8 cellular contexts compared by ENCODE assay signal in the genomic region with DNA sequence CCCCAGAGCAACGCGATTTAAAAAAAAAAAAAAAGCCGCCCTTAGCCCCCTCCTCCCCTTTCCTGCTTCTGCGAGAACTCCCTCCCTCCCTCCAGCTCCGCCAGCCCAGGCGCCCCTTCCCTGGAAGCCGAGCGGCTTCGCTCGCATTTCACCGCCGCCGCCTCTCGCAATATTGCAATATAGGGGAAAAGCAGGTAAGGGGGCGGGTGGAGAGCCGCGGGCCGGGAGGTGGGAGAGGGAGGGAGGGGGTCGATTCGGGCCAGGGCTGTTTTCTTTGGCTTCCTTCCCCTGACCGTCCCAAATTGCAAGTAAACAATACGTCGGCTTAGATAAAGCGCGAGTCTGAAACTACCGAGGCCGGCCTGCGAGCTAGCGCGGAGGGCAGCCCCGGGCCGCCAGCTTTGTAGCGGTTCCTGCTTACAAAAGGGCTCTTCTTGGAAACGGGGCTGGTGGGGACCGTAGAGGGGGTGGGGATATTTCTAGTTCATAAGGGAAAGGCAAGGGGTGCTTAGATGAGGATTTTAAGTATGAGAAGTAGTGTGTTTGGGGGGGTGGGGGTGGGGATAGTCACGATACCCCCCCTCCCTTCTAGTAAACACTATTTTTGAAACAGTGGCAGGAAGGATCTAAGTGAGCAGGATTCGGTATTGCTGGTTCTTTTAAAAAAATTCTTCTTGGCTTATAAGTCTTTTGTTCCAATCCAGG. TPM values are rescaled to one million over a fixed set of nuclear protein-coding genes. Genes with fewer than 3 reads are reported as not detected.
DNase-seq lines count a peak whose midpoint lies in the region; ATAC-seq and TF ChIP-seq lines count a peak whose summit lies in the region.

No MANE protein-coding gene starts in this region.

- no peaks in the 10 kb centered on the region for H3K9me3 ChIP-seq in A673 (ENCODE audit: low read depth, low read length, poor library complexity, severe bottlenecking)
- no peaks in the 10 kb centered on the region for H3K9me3 ChIP-seq in fibroblast of lung (ENCODE audit: control insufficient read depth, insufficient read depth, low read depth, low read length)
- H3K9me3 ChIP-seq in muscle layer of duodenum (ENCODE audit: control insufficient read depth in 1 of 2, low read length in 2 of 2): no peaks in the 10 kb centered on the region
- H3K9me3 ChIP-seq in thyroid gland: no peaks in the 10 kb centered on the region

- H3K27me3 ChIP-seq in A673 (replicated peaks; ENCODE audit: insufficient read depth, low read depth, low read length, poor library complexity) (no peaks in the 10 kb centered on the region), fibroblast of lung (ENCODE audit: control insufficient read depth, insufficient read depth, low read length) (no peaks in the 10 kb centered on the region), muscle layer of duodenum (ENCODE audit: low read depth, low read length) (no peaks in the 10 kb centered on the region), thyroid gland (no peaks in the 10 kb centered on the region)

- peak overlapping the region; percentile 80 for H3K9ac ChIP-seq in fibroblast of lung (ENCODE audit: insufficient read depth, low read length)

- peaks cover 14% of the 10 kb centered on the region for H3K36me3 ChIP-seq in A673 (ENCODE audit: insufficient read depth, low read length, poor library complexity, severe bottlenecking)
- no peaks in the 10 kb centered on the region for H3K36me3 ChIP-seq in fibroblast of lung (ENCODE audit: control insufficient read depth, insufficient read depth, low read length)
- H3K36me3 ChIP-seq in muscle layer of duodenum (ENCODE audit: control insufficient read depth in 1 of 2, insufficient read depth in 2 of 2, low read length in 2 of 2): peaks cover 0 to 6% of the 10 kb centered on the region in 2 donors
- H3K36me3 ChIP-seq in thyroid gland: no peaks in the 10 kb centered on the region

- peaks cover 48% of the 10 kb centered on the region for H3K79me2 ChIP-seq in fibroblast of lung (ENCODE audit: control insufficient read depth, insufficient read depth, low read length)

- CTCF ChIA-PET in A673 (lab: Charles Lee): no interaction called here

- intact Hi-C loops in A673 (cut with micrococcal nuclease; ENCODE audit: unreplicated experiment) (loop anchor here (2.0 to 10.0 kb wide), 2 partner anchors 356 to 736 kb away; no protein-coding TSS in a partner anchor), thyroid gland (cut with DNase I) (no loop called here)
- intact Hi-C loops in activated T-helper 1 cell treated with anti-CD3 and anti-CD28 coated beads, Interleukin-12 subunit alpha, Interleukin-12 subunit beta, Interleukin-2, Interleukin-4 antibody, amounts not matched to agents 30 ng/mL and 10 ng/mL and 1 ng/mL, durations not matched to agents 14 hours and 24 hours and 36 hours (cut with micrococcal nuclease): loop anchor here (2.0 to 5.0 kb wide), 6 partner anchors 118 to 1356 kb away; partner anchors contain the start of genes HS2ST1, PKN2, SELENOF and SH3GLB1

- peak overlapping the region; percentile 96 for H3K27ac ChIP-seq in A673 (ENCODE audit: low read depth, low read length, poor library complexity, severe bottlenecking)
- peak overlapping the region; percentile 83 for H3K27ac ChIP-seq in fibroblast of lung (ENCODE audit: insufficient read depth, low read length)
- H3K27ac ChIP-seq in muscle layer of duodenum (ENCODE audit: low read length): peak overlapping the region; percentile 90
- peak overlapping the region; percentile 90 to 98 (median 98) for H3K27ac ChIP-seq in thyroid gland

- H3K27me3 Mint-ChIP-seq in activated T-helper 1 cell treated with anti-CD3 and anti-CD28 coated beads, Interleukin-12 subunit alpha, Interleukin-12 subunit beta, Interleukin-2, Interleukin-4 antibody, amounts not matched to agents 30 ng/mL and 10 ng/mL and 1 ng/mL, durations not matched to agents 14 hours and 24 hours and 36 hours (ENCODE audit: insufficient read depth): no peaks in the 10 kb centered on the region

- H3K4me1 ChIP-seq in A673 (ENCODE audit: insufficient read depth, low read length, poor library complexity, severe bottlenecking) (peaks cover 25% of the 10 kb centered on the region), fibroblast of lung (ENCODE audit: control insufficient read depth, extremely low read depth, insufficient read depth, low read length) (peaks cover 5% of the 10 kb centered on the region), muscle layer of duodenum (ENCODE audit: control insufficient read depth in 1 of 2, insufficient read depth in 2 of 2, low read length in 2 of 2) (peaks cover 19 to 24% of the 10 kb centered on the region in 2 donors), thyroid gland (peaks cover 15 to 22% of the 10 kb centered on the region in 2 donors)

- DNase-seq in A673 (ENCODE audit: low spot score) (peak; percentile 60), GM13977 (ENCODE audit: low spot score) (peak; percentile 65), NCI-H82 treated with DMSO at 0.1 percent for 48 hours (lab: John Stamatoyannopoulos, UW; ENCODE audit: unreplicated experiment) (peak; percentile 19), fibroblast of lung (ENCODE audit: low read depth in 2 of 2) (peak; percentile 50 to 72), thyroid gland (peak; percentile 49 to 53)
- DNase-seq in activated T-helper 1 cell treated with anti-CD3 and anti-CD28 coated beads, Interleukin-12 subunit alpha, Interleukin-12 subunit beta, Interleukin-2, Interleukin-4 antibody, amounts not matched to agents 30 ng/mL and 10 ng/mL and 1 ng/mL, durations not matched to agents 14 hours and 24 hours and 36 hours (ENCODE audit: low spot score): peak; percentile 38

- peaks cover 52% of the 10 kb centered on the region for H3K4me1 Mint-ChIP-seq in activated T-helper 1 cell treated with anti-CD3 and anti-CD28 coated beads, Interleukin-12 subunit alpha, Interleukin-12 subunit beta, Interleukin-2, Interleukin-4 antibody, amounts not matched to agents 30 ng/mL and 10 ng/mL and 1 ng/mL, durations not matched to agents 14 hours and 24 hours and 36 hours (ENCODE audit: low read depth)

- POLR2A ChIA-PET in A673 (lab: Charles Lee; ENCODE audit: low non-redundant PET): interaction anchor here (0.6 kb wide), 5 partner anchors 42 to 1441 kb away, joined by 3 to 10 read pairs (median 5); no protein-coding TSS in a partner anchor

- H3K4me3 ChIP-seq in A673 (ENCODE audit: low read depth, low read length, poor library complexity, severe bottlenecking) (peak overlapping the region; percentile 86), fibroblast of lung (replicated peaks in 1 of 4; ENCODE audit: control extremely low read depth in 1 of 4, insufficient read depth in 1 of 4, low read depth in 3 of 4, low read length in 4 of 4) (peak overlapping the region; percentile 74 to 95 (median 81)), muscle layer of duodenum (ENCODE audit: low read depth in 1 of 2, low read length in 2 of 2) (peak overlapping the region; percentile 81 to 90), thyroid gland (replicated peaks in 1 of 3) (peak overlapping the region; percentile 43 to 98 (median 63))

- H2AFZ ChIP-seq in fibroblast of lung (ENCODE audit: low read length): no peak overlapping the region

- H3K36me3 Mint-ChIP-seq in activated T-helper 1 cell treated with anti-CD3 and anti-CD28 coated beads, Interleukin-12 subunit alpha, Interleukin-12 subunit beta, Interleukin-2, Interleukin-4 antibody, amounts not matched to agents 30 ng/mL and 10 ng/mL and 1 ng/mL, durations not matched to agents 14 hours and 24 hours and 36 hours (ENCODE audit: low read depth): peaks cover 22% of the 10 kb centered on the region

- peak overlapping the region; percentile 94 for H3K27ac Mint-ChIP-seq in activated T-helper 1 cell treated with anti-CD3 and anti-CD28 coated beads, Interleukin-12 subunit alpha, Interleukin-12 subunit beta, Interleukin-2, Interleukin-4 antibody, amounts not matched to agents 30 ng/mL and 10 ng/mL and 1 ng/mL, durations not matched to agents 14 hours and 24 hours and 36 hours

- WGBS in thyroid gland, 2 donors: 0% methylated on average over 35 to 37 of the region's 37 CpGs

- no peak for TF ChIP-seq POLR2A in thyroid gland (IDR thresholded peaks at IDR 0.05)

- no peaks in the 10 kb centered on the region for H3K9me3 Mint-ChIP-seq in activated T-helper 1 cell treated with anti-CD3 and anti-CD28 coated beads, Interleukin-12 subunit alpha, Interleukin-12 subunit beta, Interleukin-2, Interleukin-4 antibody, amounts not matched to agents 30 ng/mL and 10 ng/mL and 1 ng/mL, durations not matched to agents 14 hours and 24 hours and 36 hours

- H3K4me2 ChIP-seq in fibroblast of lung (ENCODE audit: extremely low read depth, insufficient read depth, low read length): peak overlapping the region; percentile 79

- BruUV-seq in A673 (replicated peaks; lab: Mats Ljungman, UMichigan): no TSS peak

- no peaks in the 10 kb centered on the region for H4K20me1 ChIP-seq in fibroblast of lung (ENCODE audit: control insufficient read depth, extremely low read depth, insufficient read depth, low read length)

- in situ Hi-C loops in GM13977 (cut with MboI; ENCODE audit: low pct_unique_long_range_greater_than_20kb, low sequenced_read_pairs, unreplicated experiment): loop anchor here (25.0 kb wide), 2 partner anchors 108 to 633 kb away; no protein-coding TSS in a partner anchor

- TF ChIP-seq CTCF in A673 (conservative IDR thresholded peaks at IDR 0.05; ENCODE audit: low read depth, low read length) (no peak), GM13977 (IDR thresholded peaks at IDR 0.05; ENCODE audit: extremely low read depth, insufficient read depth, missing control alignments) (no peak), fibroblast of lung (conservative IDR thresholded peaks at IDR 0.05 in 1 of 2, IDR thresholded peaks at IDR 0.05 in 1 of 2; ENCODE audit: low read depth in 1 of 2, low read length in 2 of 2) (no peak), thyroid gland (IDR thresholded peaks at IDR 0.05) (no peak)

- H3K4me3 Mint-ChIP-seq in activated T-helper 1 cell treated with anti-CD3 and anti-CD28 coated beads, Interleukin-12 subunit alpha, Interleukin-12 subunit beta, Interleukin-2, Interleukin-4 antibody, amounts not matched to agents 30 ng/mL and 10 ng/mL and 1 ng/mL, durations not matched to agents 14 hours and 24 hours and 36 hours: peak overlapping the region; percentile 93

- no peak for ATAC-seq in GM21717 (IDR thresholded peaks at IDR 0.05; ENCODE audit: unreplicated experiment)

RNA-seq across cellular contexts. Expression of gene LMO4, which starts 0.5 kb away (rescaled TPM):
- total RNA-seq in A673 (2021) (32.2 and 35.3 TPM in 2 replicates), fibroblast of lung (54.4 and 61.9 TPM in 2 replicates), thyroid gland (10 to 100 TPM; 53.3 to 71.1 (median 60.3) TPM)
- 41.1 and 47.8 TPM in 2 replicates for total RNA-seq in activated T-helper 1 cell treated with anti-CD3 and anti-CD28 coated beads, Interleukin-12 subunit alpha, Interleukin-12 subunit beta, Interleukin-2, Interleukin-4 antibody, amounts not matched to agents 30 ng/mL and 10 ng/mL and 1 ng/mL, durations not matched to agents 14 hours and 24 hours and 36 hours
- 91.4 and 101 TPM in 2 replicates for polyA plus RNA-seq in fibroblast of lung
- polyA plus RNA-seq in fibroblast of lung (2012): 65.2 and 72.5 TPM in 2 replicates
- 35.6 and 41.9 TPM in 2 replicates for polyA minus RNA-seq in fibroblast of lung (ENCODE audit: low replicate concordance)
